In the genomic region with DNA sequence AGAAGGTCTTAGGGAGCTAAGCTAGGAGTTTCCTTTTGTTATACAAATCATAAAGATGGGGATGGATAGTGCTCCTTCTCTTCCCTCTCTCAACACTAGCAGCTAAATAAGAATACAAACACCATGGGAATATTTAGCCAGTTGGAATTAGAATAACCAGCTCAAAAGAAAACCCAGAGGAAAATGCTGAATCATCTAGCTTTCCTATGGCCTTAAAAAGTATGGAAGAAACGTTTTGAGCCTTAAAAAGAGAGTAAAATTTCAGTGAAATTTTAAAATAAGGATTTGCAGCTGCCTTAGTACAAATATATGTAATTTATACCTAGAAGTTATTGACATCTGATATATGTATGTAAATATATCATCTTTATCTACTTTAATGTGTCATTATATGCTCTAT, we compare ENCODE assay signal across 26 cellular contexts.
"Had no signal": no experiment of that assay in that cellular context is flagged by ENCODE, and none has a peak within 500 bp of the region (broad histone marks: within the 10 kb centered on the region; RNA-seq: fewer than 3 reads in every experiment).

No MANE protein-coding gene starts in this region.

- H3K4me3 Mint-ChIP-seq: activated CD4-positive, alpha-beta T cell treated with anti-CD3 and anti-CD28 coated beads for 36 hours; activated naive CD8-positive, alpha-beta T cell; activated T-cell treated with anti-CD3 and anti-CD28 coated beads, Interleukin-2, amount 50 U/mL, for 72 hours; natural killer cell; T-helper 2 cell treated with Interferon-gamma antibody and Interleukin-4, amounts not matched to agents 5 μg/mL and 100 μg/mL, for 36 hours had no signal

- H3K4me2 ChIP-seq: hepatocyte had no signal

- H3K4me1 ChIP-seq: body of pancreas, colonic mucosa, gastroesophageal sphincter, lower lobe of right lung, right atrium auricular region, spleen, testis, transverse colon had no signal

- H3K9me3 ChIP-seq: body of pancreas, colonic mucosa, gastroesophageal sphincter, lower lobe of right lung, testis, transverse colon had no signal

- ATAC-seq: activated CD4-positive, alpha-beta T cell treated with anti-CD3 and anti-CD28 coated beads for 36 hours; activated T-cell treated with anti-CD3 and anti-CD28 coated beads, Interleukin-2, amount 50 U/mL, for 72 hours; body of pancreas; gastroesophageal sphincter; left lobe of liver; lower lobe of right lung; natural killer cell; stimulated activated naive CD8-positive, alpha-beta T cell treated with anti-CD3 and anti-CD28 coated beads, Interleukin-15, Interleukin-2, amounts not matched to agents 100 U/mL and 50 U/mL, for 24 hours had no signal

- H3K27ac ChIP-seq: body of pancreas, colonic mucosa, dorsolateral prefrontal cortex, gastroesophageal sphincter, hepatocyte, lower lobe of right lung, right atrium auricular region, spleen, testis, transverse colon had no signal

- H3K27me3 Mint-ChIP-seq: activated CD4-positive, alpha-beta T cell treated with anti-CD3 and anti-CD28 coated beads for 36 hours; activated naive CD8-positive, alpha-beta T cell had no signal

- H3K4me1 Mint-ChIP-seq: activated CD4-positive, alpha-beta T cell treated with anti-CD3 and anti-CD28 coated beads for 36 hours; natural killer cell had no signal

- DNase-seq: activated CD4-positive, alpha-beta T cell treated with anti-CD3 and anti-CD28 coated beads for 36 hours; activated CD4-positive, alpha-beta T cell treated with anti-CD3 and anti-CD28 coated beads, Interleukin-2, amount 50 U/mL, for 4 hours; activated CD4-positive, CD25-positive, alpha-beta regulatory T cell; activated naive CD4-positive, alpha-beta T cell; activated T-cell treated with anti-CD3 and anti-CD28 coated beads for 4 hours; activated T-cell treated with anti-CD3 and anti-CD28 coated beads, Interleukin-2, amount 50 U/mL, for 72 hours; anterior cingulate cortex; body of pancreas; cerebellar nuclear complex; colonic mucosa; dorsolateral prefrontal cortex; effector memory CD4-positive, alpha-beta T cell; erythroblast; lower lobe of right lung; mesenchymal stem cell; natural killer cell; spleen; stimulated activated naive CD8-positive, alpha-beta T cell treated with anti-CD3 and anti-CD28 coated beads, Interleukin-15, Interleukin-2, amounts not matched to agents 100 U/mL and 50 U/mL, for 24 hours; testis; transverse colon had no signal

- H3K9me3 Mint-ChIP-seq: activated T-cell treated with anti-CD3 and anti-CD28 coated beads, Interleukin-2, amount 50 U/mL, for 72 hours; T-helper 2 cell treated with Interferon-gamma antibody and Interleukin-4, amounts not matched to agents 5 μg/mL and 100 μg/mL, for 36 hours had no signal

- H3K36me3 Mint-ChIP-seq: activated naive CD8-positive, alpha-beta T cell; natural killer cell had no signal

- H2AFZ ChIP-seq: hepatocyte had no signal

- H3K79me2 ChIP-seq: hepatocyte had no signal

- H3K27me3 ChIP-seq: body of pancreas, colonic mucosa, dorsolateral prefrontal cortex, gastroesophageal sphincter, hepatocyte, right atrium auricular region, spleen, testis, transverse colon had no signal

- H3K36me3 ChIP-seq: colonic mucosa, gastroesophageal sphincter, lower lobe of right lung, right atrium auricular region, spleen, transverse colon had no signal

- H3K27ac Mint-ChIP-seq: activated CD4-positive, alpha-beta T cell treated with anti-CD3 and anti-CD28 coated beads for 36 hours; activated naive CD8-positive, alpha-beta T cell; activated T-cell treated with anti-CD3 and anti-CD28 coated beads, Interleukin-2, amount 50 U/mL, for 72 hours; natural killer cell; T-helper 2 cell treated with Interferon-gamma antibody and Interleukin-4, amounts not matched to agents 5 μg/mL and 100 μg/mL, for 36 hours had no signal

- H3K4me3 ChIP-seq: body of pancreas, colonic mucosa, dorsolateral prefrontal cortex, gastroesophageal sphincter, hepatocyte, lower lobe of right lung, right atrium auricular region, spleen, testis, transverse colon had no signal
